In genomic region chr4:187451776-187452175, GRCh38 we compare ENCODE assay signal across 8 cellular contexts.
"Had no signal": no experiment of that assay in that cellular context is flagged by ENCODE, and none has a peak within 500 bp of the region (broad histone marks: within the 10 kb centered on the region; RNA-seq: fewer than 3 reads in every experiment).

No MANE protein-coding gene starts in this region.

- H3K9me3 Mint-ChIP-seq: H9, HFFc6 had no signal

- ATAC-seq: K562 had no signal

- H3K4me1 Mint-ChIP-seq: H9 had no signal

- H3K4me3 ChIP-seq: GM23248, K562 had no signal

- H3K4me3 Mint-ChIP-seq: H9, HFFc6 had no signal

- H3K27ac Mint-ChIP-seq: H9, HFFc6 had no signal

- DNase-seq: GM23248, GOT3, H9, HCEC 1CT, HFFc6, IMR-90, KG1 had no signal
